ENCODE assay signal across 12 cellular contexts in genomic region chr7:158263110-158263963, GRCh38.
"Had no signal": no experiment of that assay in that cellular context is flagged by ENCODE, and none has a peak within 500 bp of the region (broad histone marks: within the 10 kb centered on the region; RNA-seq: fewer than 3 reads in every experiment).

No MANE protein-coding gene starts in this region.

- H3K4me3 ChIP-seq: dorsolateral prefrontal cortex, heart right ventricle, ovary, tibial nerve had no signal

- H3K27ac ChIP-seq: heart right ventricle, ovary had no signal

- ATAC-seq: activated CD4-positive, alpha-beta T cell treated with anti-CD3 and anti-CD28 coated beads for 36 hours; heart right ventricle had no signal

- H3K4me3 Mint-ChIP-seq: activated CD4-positive, alpha-beta memory T cell treated with anti-CD3 and anti-CD28 coated beads, Interleukin-2, amount 10 ng/mL, durations not matched to agents 7 days and 5 days; activated CD4-positive, alpha-beta T cell treated with anti-CD3 and anti-CD28 coated beads for 36 hours; activated naive CD8-positive, alpha-beta T cell had no signal

- H3K4me1 ChIP-seq: heart right ventricle, tibial nerve had no signal

- H3K36me3 ChIP-seq: heart right ventricle, ovary, tibial nerve had no signal

- H3K36me3 Mint-ChIP-seq: activated naive CD8-positive, alpha-beta T cell had no signal

- H3K9me3 ChIP-seq: ovary had no signal

- DNase-seq: activated CD4-positive, alpha-beta memory T cell treated with anti-CD3 and anti-CD28 coated beads, Interleukin-2, amount 10 ng/mL, durations not matched to agents 7 days and 5 days; activated CD4-positive, alpha-beta T cell treated with anti-CD3 and anti-CD28 coated beads for 36 hours; activated gamma-delta T cell; activated T-cell treated with anti-CD3 and anti-CD28 coated beads, Interleukin-2, amount 50 U/mL, for 48 hours; foreskin melanocyte; heart right ventricle; mammary epithelial cell; ovary; T-helper 9 cell had no signal

- H3K27me3 ChIP-seq: ovary, tibial nerve had no signal

- H3K4me1 Mint-ChIP-seq: activated CD4-positive, alpha-beta memory T cell treated with anti-CD3 and anti-CD28 coated beads, Interleukin-2, amount 10 ng/mL, durations not matched to agents 7 days and 5 days; activated CD4-positive, alpha-beta T cell treated with anti-CD3 and anti-CD28 coated beads for 36 hours had no signal

- H3K27ac Mint-ChIP-seq: activated CD4-positive, alpha-beta memory T cell treated with anti-CD3 and anti-CD28 coated beads, Interleukin-2, amount 10 ng/mL, durations not matched to agents 7 days and 5 days; activated CD4-positive, alpha-beta T cell treated with anti-CD3 and anti-CD28 coated beads for 36 hours; activated naive CD8-positive, alpha-beta T cell had no signal

- H3K27me3 Mint-ChIP-seq: activated CD4-positive, alpha-beta memory T cell treated with anti-CD3 and anti-CD28 coated beads, Interleukin-2, amount 10 ng/mL, durations not matched to agents 7 days and 5 days had no signal
